ENCODE assay signal across 8 cellular contexts in genomic region chr18:61635901-61636528, GRCh38.
DNase-seq lines count a peak whose midpoint lies in the region; ATAC-seq and TF ChIP-seq lines count a peak whose summit lies in the region.

No MANE protein-coding gene starts in this region.

- CTCF ChIA-PET in activated CD4-positive, alpha-beta T cell treated with anti-CD3 and anti-CD28 coated beads, Interleukin-2, amount 10 ng/mL, durations not matched to agents 7 days and 5 days (lab: Charles Lee) = interaction anchor here (1.2 to 1.6 kb wide), 2 partner anchors 9 to 495 kb away, joined by 3 to 4 read pairs; no protein-coding TSS in a partner anchor
- CTCF ChIA-PET in naive thymus-derived CD4-positive, alpha-beta T cell (lab: Charles Lee) = interaction anchor here (3.3 kb wide), 1 partner anchor 495 kb away, joined by 16 read pairs; no protein-coding TSS in a partner anchor

- peak overlapping the region; percentile 11 to 84 (median 62) for H3K27ac ChIP-seq in esophagus squamous epithelium
- H3K27ac ChIP-seq in naive thymus-derived CD4-positive, alpha-beta T cell (ENCODE audit: low read depth, low read length) = no peak overlapping the region

- H3K27me3 Mint-ChIP-seq in activated CD4-positive, alpha-beta T cell treated with anti-CD3 and anti-CD28 coated beads, Interleukin-2, amount 10 ng/mL, durations not matched to agents 7 days and 5 days = peaks cover 12% of the 10 kb centered on the region
- H3K27me3 Mint-ChIP-seq in naive thymus-derived CD4-positive, alpha-beta T cell = peaks cover 3 to 18% (median 12%) of the 10 kb centered on the region in 5 donors
- H3K27me3 Mint-ChIP-seq in type B pancreatic cell = no peaks in the 10 kb centered on the region

- H3K9me3 Mint-ChIP-seq in activated CD4-positive, alpha-beta T cell treated with anti-CD3 and anti-CD28 coated beads, Interleukin-2, amount 10 ng/mL, durations not matched to agents 7 days and 5 days = no peaks in the 10 kb centered on the region
- H3K9me3 Mint-ChIP-seq in naive thymus-derived CD4-positive, alpha-beta T cell = no peaks in the 10 kb centered on the region
- H3K9me3 Mint-ChIP-seq in type B pancreatic cell = no peaks in the 10 kb centered on the region

- no peak overlapping the region for H3K27ac Mint-ChIP-seq in activated CD4-positive, alpha-beta T cell treated with anti-CD3 and anti-CD28 coated beads, Interleukin-2, amount 10 ng/mL, durations not matched to agents 7 days and 5 days
- H3K27ac Mint-ChIP-seq in naive thymus-derived CD4-positive, alpha-beta T cell = no peak overlapping the region
- H3K27ac Mint-ChIP-seq in type B pancreatic cell = peak overlapping the region; percentile 50

- H3K36me3 Mint-ChIP-seq in activated CD4-positive, alpha-beta T cell treated with anti-CD3 and anti-CD28 coated beads, Interleukin-2, amount 10 ng/mL, durations not matched to agents 7 days and 5 days (ENCODE audit: low read depth) = no peaks in the 10 kb centered on the region
- no peaks in the 10 kb centered on the region for H3K36me3 Mint-ChIP-seq in naive thymus-derived CD4-positive, alpha-beta T cell
- H3K36me3 Mint-ChIP-seq in type B pancreatic cell = no peaks in the 10 kb centered on the region

- no peaks in the 10 kb centered on the region for H3K4me1 Mint-ChIP-seq in activated CD4-positive, alpha-beta T cell treated with anti-CD3 and anti-CD28 coated beads, Interleukin-2, amount 10 ng/mL, durations not matched to agents 7 days and 5 days
- peaks cover 0 to 4% (median 0%) of the 10 kb centered on the region in 7 donors for H3K4me1 Mint-ChIP-seq in naive thymus-derived CD4-positive, alpha-beta T cell
- peaks cover 9% of the 10 kb centered on the region for H3K4me1 Mint-ChIP-seq in type B pancreatic cell (ENCODE audit: unreplicated experiment)

- intact Hi-C loops in esophagus squamous epithelium (cut with DNase I) = no loop called here
- intact Hi-C loops in naive thymus-derived CD4-positive, alpha-beta T cell (cut with micrococcal nuclease) = loop anchor here (1.0 to 5.0 kb wide), 4 partner anchors 256 to 495 kb away; partner anchors contain the start of gene RNF152 (in 1 of the 2)

- 15 to 21% methylated on average over 7 of the region's 7 CpGs for WGBS in esophagus squamous epithelium, 2 donors

- H3K36me3 ChIP-seq in BE2C = no peaks in the 10 kb centered on the region
- no peaks in the 10 kb centered on the region for H3K36me3 ChIP-seq in esophagus squamous epithelium
- H3K36me3 ChIP-seq in naive thymus-derived CD4-positive, alpha-beta T cell (ENCODE audit: control insufficient read depth in 2 of 3, insufficient read depth in 3 of 3, low read length in 3 of 3) = no peaks in the 10 kb centered on the region

- no peak for TF ChIP-seq POLR2A in esophagus squamous epithelium (IDR thresholded peaks at IDR 0.05)

- H3K4me3 Mint-ChIP-seq in activated CD4-positive, alpha-beta T cell treated with anti-CD3 and anti-CD28 coated beads, Interleukin-2, amount 10 ng/mL, durations not matched to agents 7 days and 5 days = no peak overlapping the region
- H3K4me3 Mint-ChIP-seq in naive thymus-derived CD4-positive, alpha-beta T cell = no peak overlapping the region
- peak overlapping the region; percentile 5 for H3K4me3 Mint-ChIP-seq in type B pancreatic cell

- DNase-seq in BE2C (peak; percentile 31), H4 (ENCODE audit: low spot score) (peak; percentile 51), NCI-H1930 (lab: John Stamatoyannopoulos, UW) (peak; percentile 36 to 43), esophagus squamous epithelium (lab: John Stamatoyannopoulos, UW) (no peak), type B pancreatic cell (ENCODE audit: extremely low spot score, unreplicated experiment) (no peak)
- DNase-seq in activated CD4-positive, alpha-beta T cell treated with anti-CD3 and anti-CD28 coated beads, Interleukin-2, amount 10 ng/mL, durations not matched to agents 7 days and 5 days = peak; percentile 51
- peak in 6 of 9 donors; percentile 18 to 38 (median 31) for DNase-seq in naive thymus-derived CD4-positive, alpha-beta T cell

- H3K27me3 ChIP-seq in BE2C = no peaks in the 10 kb centered on the region
- no peaks in the 10 kb centered on the region for H3K27me3 ChIP-seq in esophagus squamous epithelium
- no peaks in the 10 kb centered on the region for H3K27me3 ChIP-seq in naive thymus-derived CD4-positive, alpha-beta T cell (ENCODE audit: control insufficient read depth in 2 of 2, insufficient read depth in 2 of 2, low read length in 2 of 2)

- ATAC-seq in naive thymus-derived CD4-positive, alpha-beta T cell = peak; percentile 45
- ATAC-seq in HG02970 (IDR thresholded peaks at IDR 0.05; ENCODE audit: low FRiP score, unreplicated experiment) = no peak

- H3K4me1 ChIP-seq in BE2C (no peaks in the 10 kb centered on the region), esophagus squamous epithelium (peaks cover 7 to 38% (median 23%) of the 10 kb centered on the region in 3 donors)
- H3K4me1 ChIP-seq in naive thymus-derived CD4-positive, alpha-beta T cell (ENCODE audit: control insufficient read depth in 2 of 2, insufficient read depth in 2 of 2, low read length in 2 of 2) = no peaks in the 10 kb centered on the region

- H3K9me3 ChIP-seq in BE2C (no peaks in the 10 kb centered on the region), esophagus squamous epithelium (no peaks in the 10 kb centered on the region)
- H3K9me3 ChIP-seq in naive thymus-derived CD4-positive, alpha-beta T cell (ENCODE audit: control insufficient read depth in 2 of 3, low read length in 3 of 3) = no peaks in the 10 kb centered on the region

- TF ChIP-seq CTCF in BE2C (IDR thresholded peaks at IDR 0.05; ENCODE audit: low read depth, low read length) (peak; percentile 69), esophagus squamous epithelium (IDR thresholded peaks at IDR 0.05) (peak in 5 of 6 experiments; percentile 64 to 83 (median 75)), type B pancreatic cell (conservative IDR thresholded peaks at IDR 0.05) (peak; percentile 85)

- no peak overlapping the region for H3K4me3 ChIP-seq in BE2C (ENCODE audit: low read depth, low read length)
- H3K4me3 ChIP-seq in esophagus squamous epithelium = no peak overlapping the region
- no peak overlapping the region for H3K4me3 ChIP-seq in naive thymus-derived CD4-positive, alpha-beta T cell (ENCODE audit: low read length)

- POLR2A ChIA-PET in activated CD4-positive, alpha-beta T cell treated with anti-CD3 and anti-CD28 coated beads, Interleukin-2, amount 10 ng/mL, durations not matched to agents 7 days and 5 days (lab: Charles Lee) = no interaction called here
- POLR2A ChIA-PET in naive thymus-derived CD4-positive, alpha-beta T cell (lab: Charles Lee) = no interaction called here

Comparison
In these comparisons a context has a peak if more than half of its experiments do, and no peak if none do; other contexts are left out.
1. DNase-seq: peak in BE2C (single experiment), H4 (single experiment), NCI-H1930 (2 of 2), activated CD4-positive, alpha-beta T cell treated with anti-CD3 and anti-CD28 coated beads, Interleukin-2, amount 10 ng/mL, durations not matched to agents 7 days and 5 days (single experiment) and naive thymus-derived CD4-positive, alpha-beta T cell (6 of 9); none in esophagus squamous epithelium (single experiment) and type B pancreatic cell (single experiment).
2. Peak in every context shown above with its lines, with median percentiles within 50 percentile points of each other: CTCF ChIP-seq.